8 cellular contexts compared by ENCODE assay signal in genomic region chr10:89373916-89374711, GRCh38. TPM values are rescaled to one million over a fixed set of nuclear protein-coding genes. Genes with fewer than 3 reads are reported as not detected.
DNase-seq lines count a peak whose midpoint lies in the region; ATAC-seq and TF ChIP-seq lines count a peak whose summit lies in the region.

No MANE protein-coding gene starts in this region.

- H3K27ac ChIP-seq in thoracic aorta: peak overlapping the region; percentile 79 to 92

- H3K36me3 ChIP-seq in thoracic aorta: no peaks in the 10 kb centered on the region

- ATAC-seq in thoracic aorta (ENCODE audit: insufficient number of reproducible peaks, low FRiP score, low read depth): peak; percentile 97
- no peak for ATAC-seq in GM18861 (IDR thresholded peaks at IDR 0.05; ENCODE audit: unreplicated experiment)

- H3K27me3 ChIP-seq in thoracic aorta (replicated peaks; ENCODE audit: insufficient read depth): no peaks in the 10 kb centered on the region

- TF ChIP-seq CTCF in cardiac fibroblast (IDR thresholded peaks at IDR 0.05; ENCODE audit: low read depth, low read length) (no peak), thoracic aorta (IDR thresholded peaks at IDR 0.05) (no peak)

- H3K4me1 ChIP-seq in thoracic aorta (ENCODE audit: control insufficient read depth in 1 of 2, low read depth in 2 of 2): peaks cover 7 to 21% of the 10 kb centered on the region in 2 donors

- H3K4me3 ChIP-seq in cardiac fibroblast (replicated peaks in 1 of 2; ENCODE audit: low read depth in 2 of 2, low read length in 2 of 2): no peak overlapping the region
- H3K4me3 ChIP-seq in thoracic aorta: peak overlapping the region; percentile 39

- H3K9me3 ChIP-seq in thoracic aorta: no peaks in the 10 kb centered on the region

- DNase-seq in HuH-7 (ENCODE audit: low spot score): peak; percentile 27
- DNase-seq in cardiac fibroblast (ENCODE audit: low read depth in 2 of 2): peak; percentile 96 to 97
- peak; percentile 80 for DNase-seq in kidney glomerular epithelial cell (lab: John Stamatoyannopoulos, UW)
- DNase-seq in thoracic aorta (ENCODE audit: low spot score): peak; percentile 73
- no peak for DNase-seq in stimulated activated naive CD4-positive, alpha-beta T cell treated with Interleukin-2 at 50 U/mL for 16 hours (lab: John Stamatoyannopoulos, UW)
- no peak for DNase-seq in islet precursor cell
- DNase-seq in NOMO-1 (lab: John Stamatoyannopoulos, UW; ENCODE audit: unreplicated experiment in 2 of 2): no peak

RNA-seq across cellular contexts. Expression of gene IFIT1B, which starts 3.7 kb away (rescaled TPM):
- total RNA-seq in thoracic aorta: not detected

RNA-seq across cellular contexts. Expression of gene IFIT1, which starts 18.3 kb away (rescaled TPM):
- total RNA-seq in thoracic aorta: 10 to 100 TPM in 1 of 2 donors, 1 to 10 TPM in 1; 9.0 to 44.3 TPM

RNA-seq across cellular contexts. Expression of gene IFIT5, which starts 40.3 kb away (rescaled TPM):
- total RNA-seq in thoracic aorta: 10 to 100 TPM; 19.5 to 24.8 TPM

RNA-seq across cellular contexts. Expression of gene IFIT3, which starts 46.3 kb away (rescaled TPM):
- 10 to 100 TPM in 1 of 2 donors, 1 to 10 TPM in 1; 9.6 to 22.7 TPM for total RNA-seq in thoracic aorta

Comparison
In these comparisons a context has a peak if more than half of its experiments do, and no peak if none do; other contexts are left out.
1. DNase-seq: peak in HuH-7 (single experiment), cardiac fibroblast (2 of 2), kidney glomerular epithelial cell (single experiment) and thoracic aorta (single experiment); none in stimulated activated naive CD4-positive, alpha-beta T cell treated with Interleukin-2 at 50 U/mL for 16 hours (single experiment), islet precursor cell (single experiment) and NOMO-1 (0 of 2).